Comparison of ENCODE assay signal across 22 cellular contexts in the genomic region with DNA sequence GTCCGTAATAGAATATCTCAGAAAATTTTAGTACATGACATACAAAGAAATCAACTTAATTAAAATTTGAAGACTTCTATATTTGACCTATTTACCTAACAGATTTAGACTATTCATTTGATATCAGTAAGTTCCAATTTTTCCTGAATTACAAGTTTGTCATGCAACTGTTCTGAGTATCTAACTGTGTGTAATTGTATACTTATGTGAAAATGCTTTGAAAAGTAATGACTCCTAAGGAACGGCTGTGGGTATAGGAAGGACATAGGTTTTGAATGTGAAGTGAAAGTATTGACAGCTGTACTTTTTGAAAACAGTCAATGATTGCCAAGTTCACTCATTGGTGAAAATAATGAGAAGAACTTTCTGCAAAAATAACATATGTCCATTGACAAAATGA.
DNase-seq lines count a peak whose midpoint lies in the region; ATAC-seq lines count a peak whose summit lies in the region.
"Had no signal": no experiment of that assay in that cellular context is flagged by ENCODE, and none has a peak within 500 bp of the region (broad histone marks: within the 10 kb centered on the region; RNA-seq: fewer than 3 reads in every experiment).

No MANE protein-coding gene starts in this region.

- H3K27ac Mint-ChIP-seq in stimulated activated memory B cell treated with anti-CD40 and anti-IgM and Interleukin-4, amounts not matched to agents 10 μg/mL and 1 μg/mL and 100 μg/mL, for 72 hours = no peak overlapping the region
- H3K27ac Mint-ChIP-seq: activated CD4-positive, alpha-beta T cell treated with anti-CD3 and anti-CD28 coated beads, Interleukin-2, amount 10 ng/mL, durations not matched to agents 24 days and 14 days; activated CD8-positive, alpha-beta memory T cell treated with anti-CD3 and anti-CD28 coated beads, Interleukin-2, amount 10 ng/mL, durations not matched to agents 7 days and 5 days; activated naive CD8-positive, alpha-beta T cell; activated T-helper 1 cell treated with anti-CD3 and anti-CD28 coated beads, Interleukin-12 subunit alpha, Interleukin-12 subunit beta, Interleukin-2, Interleukin-4 antibody, amounts not matched to agents 30 ng/mL and 10 ng/mL and 1 ng/mL, durations not matched to agents 14 hours and 24 hours and 36 hours; dendritic cell treated with granulocyte-macrophage colony-stimulating factor and Interleukin-4, amounts not matched to agents 40 ng/mL and 50 ng/mL, for 4 days; stimulated activated naive CD8-positive, alpha-beta T cell treated with anti-CD3 and anti-CD28 coated beads, Interleukin-15, Interleukin-2, amounts not matched to agents 100 ng/mL and 50 ng/mL, for 24 hours had no signal

- no peak for ATAC-seq in stimulated activated memory B cell treated with anti-CD40 and anti-IgM and Interleukin-4, amounts not matched to agents 10 μg/mL and 1 μg/mL and 100 μg/mL, for 72 hours
- no peak for ATAC-seq in HG02571 (IDR thresholded peaks at IDR 0.05; ENCODE audit: unreplicated experiment)
- ATAC-seq: activated CD8-positive, alpha-beta memory T cell treated with anti-CD3 and anti-CD28 coated beads, Interleukin-2, amount 10 ng/mL, durations not matched to agents 7 days and 5 days; body of pancreas; HCT116; upper lobe of right lung had no signal

- H3K4me3 Mint-ChIP-seq in stimulated activated memory B cell treated with anti-CD40 and anti-IgM and Interleukin-4, amounts not matched to agents 10 μg/mL and 1 μg/mL and 100 μg/mL, for 72 hours = no peak overlapping the region
- H3K4me3 Mint-ChIP-seq: activated CD4-positive, alpha-beta T cell treated with anti-CD3 and anti-CD28 coated beads, Interleukin-2, amount 10 ng/mL, durations not matched to agents 24 days and 14 days; activated CD8-positive, alpha-beta memory T cell treated with anti-CD3 and anti-CD28 coated beads, Interleukin-2, amount 10 ng/mL, durations not matched to agents 7 days and 5 days; activated naive CD8-positive, alpha-beta T cell; activated T-helper 1 cell treated with anti-CD3 and anti-CD28 coated beads, Interleukin-12 subunit alpha, Interleukin-12 subunit beta, Interleukin-2, Interleukin-4 antibody, amounts not matched to agents 30 ng/mL and 10 ng/mL and 1 ng/mL, durations not matched to agents 14 hours and 24 hours and 36 hours; stimulated activated naive CD8-positive, alpha-beta T cell treated with anti-CD3 and anti-CD28 coated beads, Interleukin-15, Interleukin-2, amounts not matched to agents 100 ng/mL and 50 ng/mL, for 24 hours had no signal

- peaks cover 20% of the 10 kb centered on the region for H3K27me3 Mint-ChIP-seq in stimulated activated memory B cell treated with anti-CD40 and anti-IgM and Interleukin-4, amounts not matched to agents 10 μg/mL and 1 μg/mL and 100 μg/mL, for 72 hours

- H3K36me3 Mint-ChIP-seq in stimulated activated memory B cell treated with anti-CD40 and anti-IgM and Interleukin-4, amounts not matched to agents 10 μg/mL and 1 μg/mL and 100 μg/mL, for 72 hours = no peaks in the 10 kb centered on the region
- H3K36me3 Mint-ChIP-seq: activated naive CD8-positive, alpha-beta T cell had no signal

- DNase-seq in NCI-H446 treated with DMSO at 0.1 percent for 48 hours (lab: John Stamatoyannopoulos, UW) (peak; percentile 50), cerebellar cortex (ENCODE audit: low spot score) (peak; percentile 25), medulla oblongata (ENCODE audit: extremely low spot score) (peak; percentile 58), substantia nigra (lab: John Stamatoyannopoulos, UW) (no peak), NCI-H1048 (lab: John Stamatoyannopoulos, UW) (no peak)
- DNase-seq in activated naive CD4-positive, alpha-beta T cell (lab: John Stamatoyannopoulos, UW) = no peak
- DNase-seq: activated CD4-positive, alpha-beta T cell treated with anti-CD3 and anti-CD28 coated beads, Interleukin-2, amount 10 ng/mL, durations not matched to agents 24 days and 14 days; activated CD8-positive, alpha-beta memory T cell treated with anti-CD3 and anti-CD28 coated beads, Interleukin-2, amount 10 ng/mL, durations not matched to agents 7 days and 5 days; body of pancreas; DND-41; hippocampal formation; SJCRH30; stimulated activated CD4-positive, alpha-beta T cell treated with anti-CD3 and anti-CD28 coated beads, Interleukin-2, amount 100 ng/mL, for 24 hours; T-helper 1 cell; upper lobe of right lung had no signal

- H3K9me3 Mint-ChIP-seq in stimulated activated memory B cell treated with anti-CD40 and anti-IgM and Interleukin-4, amounts not matched to agents 10 μg/mL and 1 μg/mL and 100 μg/mL, for 72 hours = peaks cover 13% of the 10 kb centered on the region
- H3K9me3 Mint-ChIP-seq: activated T-helper 1 cell treated with anti-CD3 and anti-CD28 coated beads, Interleukin-12 subunit alpha, Interleukin-12 subunit beta, Interleukin-2, Interleukin-4 antibody, amounts not matched to agents 30 ng/mL and 10 ng/mL and 1 ng/mL, durations not matched to agents 14 hours and 24 hours and 36 hours; dendritic cell treated with granulocyte-macrophage colony-stimulating factor and Interleukin-4, amounts not matched to agents 40 ng/mL and 50 ng/mL, for 4 days; stimulated activated naive CD8-positive, alpha-beta T cell treated with anti-CD3 and anti-CD28 coated beads, Interleukin-15, Interleukin-2, amounts not matched to agents 100 ng/mL and 50 ng/mL, for 24 hours had no signal

- no peaks in the 10 kb centered on the region for H3K4me1 Mint-ChIP-seq in stimulated activated memory B cell treated with anti-CD40 and anti-IgM and Interleukin-4, amounts not matched to agents 10 μg/mL and 1 μg/mL and 100 μg/mL, for 72 hours
- H3K4me1 Mint-ChIP-seq: activated CD4-positive, alpha-beta T cell treated with anti-CD3 and anti-CD28 coated beads, Interleukin-2, amount 10 ng/mL, durations not matched to agents 24 days and 14 days; activated CD8-positive, alpha-beta memory T cell treated with anti-CD3 and anti-CD28 coated beads, Interleukin-2, amount 10 ng/mL, durations not matched to agents 7 days and 5 days had no signal

- H3K27ac ChIP-seq in substantia nigra (ENCODE audit: low read depth, low read length, poor library complexity, severe bottlenecking) = peak overlapping the region; percentile 93
- H3K27ac ChIP-seq: SJCRH30, upper lobe of right lung had no signal

Comparison
In these comparisons a context has a peak if more than half of its experiments do, and no peak if none do; other contexts are left out.
1. DNase-seq: peak in NCI-H446 treated with DMSO at 0.1 percent for 48 hours (single experiment), cerebellar cortex (single experiment) and medulla oblongata (single experiment); none in substantia nigra (0 of 49), activated naive CD4-positive, alpha-beta T cell (0 of 4) and NCI-H1048 (single experiment).